25 cellular contexts compared by ENCODE assay signal in genomic region chr6:55670850-55671413, GRCh38.
"Had no signal": no experiment of that assay in that cellular context is flagged by ENCODE, and none has a peak within 500 bp of the region (broad histone marks: within the 10 kb centered on the region; RNA-seq: fewer than 3 reads in every experiment).

No MANE protein-coding gene starts in this region.

- H3K4me1 ChIP-seq: lower lobe of right lung, parathyroid adenoma, transverse colon, upper lobe of right lung, uterus had no signal

- H3K9me3 Mint-ChIP-seq: stimulated activated naive CD8-positive, alpha-beta T cell treated with anti-CD3 and anti-CD28 coated beads, Interleukin-15, amount 100 ng/mL, for 72 hours had no signal

- H3K9me3 ChIP-seq: esophagus squamous epithelium, lower lobe of right lung, suprapubic skin, transverse colon, upper lobe of right lung, uterus had no signal

- H3K27me3 Mint-ChIP-seq: progenitor cell of endocrine pancreas; stimulated activated naive CD8-positive, alpha-beta T cell treated with anti-CD3 and anti-CD28 coated beads, Interleukin-15, amount 100 ng/mL, for 72 hours had no signal

- DNase-seq: dorsolateral prefrontal cortex; effector CD4-positive, alpha-beta T cell; erythroblast; esophagus squamous epithelium; foreskin melanocyte; hypothalamus; left ventricle myocardium superior; lower lobe of right lung; natural killer cell; stimulated activated CD4-positive, alpha-beta T cell treated with anti-CD3 and anti-CD28 coated beads, Interleukin-12 subunit alpha, Interleukin-12 subunit beta, amount 100 ng/mL, for 4 hours; stimulated activated CD4-positive, alpha-beta T cell treated with anti-CD3 and anti-CD28 coated beads, Interleukin-1b, Interleukin-23, amount 100 ng/mL, for 48 hours; stimulated activated CD4-positive, alpha-beta T cell treated with anti-CD3 and anti-CD28 coated beads, Interleukin-4, amount 100 ng/mL, for 1 hour; stimulated activated CD8-positive, alpha-beta memory T cell treated with anti-CD3 and anti-CD28 coated beads, Interleukin-4, amount 100 ng/mL, for 48 hours; stimulated activated naive CD4-positive, alpha-beta T cell; stimulated activated naive CD8-positive, alpha-beta T cell treated with anti-CD3 and anti-CD28 coated beads, Interleukin-15, amount 100 ng/mL, for 72 hours; transverse colon; upper lobe of right lung; uterus had no signal

- H3K4me2 ChIP-seq: smooth muscle cell had no signal

- H3K36me3 ChIP-seq: esophagus squamous epithelium, lower lobe of right lung, suprapubic skin, transverse colon, upper lobe of right lung, uterus had no signal

- FAIRE-seq: colon, keratinocyte had no signal

- H3K4me1 Mint-ChIP-seq: natural killer cell; stimulated activated naive CD8-positive, alpha-beta T cell treated with anti-CD3 and anti-CD28 coated beads, Interleukin-15, amount 100 ng/mL, for 72 hours had no signal

- H3K4me3 Mint-ChIP-seq: natural killer cell; stimulated activated naive CD8-positive, alpha-beta T cell treated with anti-CD3 and anti-CD28 coated beads, Interleukin-15, amount 100 ng/mL, for 72 hours had no signal

- H2AFZ ChIP-seq: parathyroid adenoma had no signal

- H3K4me3 ChIP-seq: dorsolateral prefrontal cortex, esophagus squamous epithelium, lower lobe of right lung, smooth muscle cell, suprapubic skin, transverse colon, upper lobe of right lung, uterus had no signal

- H3K27ac ChIP-seq: dorsolateral prefrontal cortex, esophagus squamous epithelium, lower lobe of right lung, parathyroid adenoma, suprapubic skin, transverse colon, upper lobe of right lung, uterus had no signal

- ATAC-seq: left ventricle myocardium superior; lower lobe of right lung; natural killer cell; sciatic nerve; stimulated activated naive CD8-positive, alpha-beta T cell treated with anti-CD3 and anti-CD28 coated beads, Interleukin-15, amount 100 ng/mL, for 72 hours; upper lobe of right lung had no signal

- H3K9ac ChIP-seq: parathyroid adenoma had no signal

- H3K27me3 ChIP-seq: dorsolateral prefrontal cortex, esophagus squamous epithelium, suprapubic skin, transverse colon, upper lobe of right lung, uterus had no signal

- H3K27ac Mint-ChIP-seq: natural killer cell; progenitor cell of endocrine pancreas; stimulated activated naive CD8-positive, alpha-beta T cell treated with anti-CD3 and anti-CD28 coated beads, Interleukin-15, amount 100 ng/mL, for 72 hours had no signal
